11 cellular contexts compared by ENCODE assay signal in the genomic region with DNA sequence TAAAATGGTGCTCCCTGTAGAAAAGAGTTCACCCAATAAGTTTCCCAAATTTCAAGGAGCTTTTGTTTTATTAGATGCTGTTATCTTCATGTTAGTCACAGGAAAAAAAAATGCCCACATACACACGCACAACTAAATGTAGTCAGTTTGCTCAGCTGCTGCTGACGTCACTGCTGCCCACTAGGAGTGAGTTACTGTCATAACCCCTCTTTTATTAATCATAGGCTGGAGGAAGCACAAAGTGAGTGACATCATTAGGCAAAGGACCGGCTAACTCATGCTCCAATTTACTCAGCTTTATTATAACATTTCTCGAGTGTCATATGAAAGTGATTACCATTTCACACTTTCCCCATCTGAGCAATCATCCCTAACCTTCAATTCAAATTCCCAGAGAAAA. TPM values are rescaled to one million over a fixed set of nuclear protein-coding genes. Genes with fewer than 3 reads are reported as not detected.
A peak's percentile ranks its signal among the peaks of the same experiment; 100 is the strongest.
DNase-seq lines count a peak whose midpoint lies in the region; ATAC-seq, FAIRE-seq and TF ChIP-seq lines count a peak whose summit lies in the region.
"Had no signal": no experiment of that assay in that cellular context is flagged by ENCODE, and none has a peak within 500 bp of the region (broad histone marks: within the 10 kb centered on the region; RNA-seq: fewer than 3 reads in every experiment).

No MANE protein-coding gene starts in this region.

- POLR2A ChIA-PET in endothelial cell of umbilical vein (lab: Charles Lee) = no interaction called here

- dilution Hi-C loops in endothelial cell of umbilical vein (cut with MboI; ENCODE audit: extremely low pct_ligation_motif_present, low sequenced_read_pairs) = no loop called here

- H4K20me1 ChIP-seq in endothelial cell of umbilical vein (replicated peaks; ENCODE audit: control insufficient read depth, extremely low read depth, insufficient read depth, low read length) = no peaks in the 10 kb centered on the region

- H2AFZ ChIP-seq in endothelial cell of umbilical vein (ENCODE audit: low read depth, low read length) = no peak overlapping the region

- BruUV-seq in endothelial cell of umbilical vein (replicated peaks; lab: Mats Ljungman, UMichigan) = no TSS peak

- peak; percentile 65 for DNase-seq in GM03348 (ENCODE audit: low spot score)
- DNase-seq in RPMI7951 (ENCODE audit: low read depth) = peak; percentile 93
- DNase-seq in endothelial cell of umbilical vein (ENCODE audit: low read depth, low spot score) = peak; percentile 62
- DNase-seq in skeletal muscle cell (ENCODE audit: low read depth) = peak; percentile 93
- DNase-seq in stimulated activated naive B cell treated with anti-CD40 and anti-IgM and Interleukin-4, amounts not matched to agents 10 μg/mL and 1 μg/mL and 100 μg/mL, for 72 hours = no peak
- no peak for DNase-seq in islet precursor cell
- DNase-seq: activated B cell treated with CpG ODN at 0.5 μM for 24 hours, NCI-H446, right cardiac atrium had no signal

- no peak overlapping the region for H3K9ac ChIP-seq in endothelial cell of umbilical vein (replicated peaks; ENCODE audit: extremely low read depth, insufficient read depth, low read length)

- H3K4me3 ChIP-seq in endothelial cell of umbilical vein (replicated peaks in 1 of 3; ENCODE audit: insufficient read depth in 1 of 3, low read depth in 1 of 3, low read length in 3 of 3) (no peak overlapping the region), skeletal muscle cell (ENCODE audit: low read depth, low read length) (no peak overlapping the region)
- H3K4me3 ChIP-seq: cardiac muscle cell had no signal

- FAIRE-seq in endothelial cell of umbilical vein (lab: Jason Lieb, UNC) = peak; percentile 33

- no peaks in the 10 kb centered on the region for H3K79me2 ChIP-seq in endothelial cell of umbilical vein (ENCODE audit: control insufficient read depth, insufficient read depth, low read length)

- H3K27ac ChIP-seq in endothelial cell of umbilical vein (ENCODE audit: insufficient read depth, low read depth, low read length) = no peak overlapping the region
- H3K27ac ChIP-seq: cardiac muscle cell had no signal

- no peak for TF ChIP-seq CTCF in endothelial cell of umbilical vein (IDR thresholded peaks at IDR 0.05; ENCODE audit: extremely low read depth in 1 of 2, insufficient read depth in 1 of 2, low read depth in 1 of 2, low read length in 2 of 2)

- no peaks in the 10 kb centered on the region for H3K36me3 ChIP-seq in endothelial cell of umbilical vein (ENCODE audit: control insufficient read depth in 2 of 2, extremely low read depth in 1 of 2, insufficient read depth in 2 of 2, low read length in 2 of 2)
- H3K36me3 ChIP-seq: cardiac muscle cell had no signal

- peaks cover 11 to 24% of the 10 kb centered on the region in 2 donors for H3K4me1 Mint-ChIP-seq in stimulated activated naive B cell treated with anti-CD40 and anti-IgM and Interleukin-4, amounts not matched to agents 10 μg/mL and 1 μg/mL and 100 μg/mL, for 72 hours

- H3K36me3 Mint-ChIP-seq in stimulated activated naive B cell treated with anti-CD40 and anti-IgM and Interleukin-4, amounts not matched to agents 10 μg/mL and 1 μg/mL and 100 μg/mL, for 72 hours = no peaks in the 10 kb centered on the region

- H3K4me1 ChIP-seq in endothelial cell of umbilical vein (ENCODE audit: control insufficient read depth, extremely low read depth, insufficient read depth, low read length) = peaks cover 9% of the 10 kb centered on the region

- CTCF ChIA-PET in endothelial cell of umbilical vein (lab: Charles Lee) = interaction anchor here (0.6 to 4.4 kb wide), 8 partner anchors 11 to 1476 kb away, joined by 3 to 68 read pairs (median 10); no protein-coding TSS in a partner anchor

- no peaks in the 10 kb centered on the region for H3K27me3 ChIP-seq in endothelial cell of umbilical vein (ENCODE audit: control insufficient read depth in 2 of 2, insufficient read depth in 2 of 2, low read length in 2 of 2)
- H3K27me3 ChIP-seq: cardiac muscle cell had no signal

- no peak overlapping the region for H3K4me3 Mint-ChIP-seq in stimulated activated naive B cell treated with anti-CD40 and anti-IgM and Interleukin-4, amounts not matched to agents 10 μg/mL and 1 μg/mL and 100 μg/mL, for 72 hours
- H3K4me3 Mint-ChIP-seq: activated B cell treated with CpG ODN at 0.5 μM for 24 hours had no signal

- no peaks in the 10 kb centered on the region for H3K9me1 ChIP-seq in endothelial cell of umbilical vein (replicated peaks; ENCODE audit: control insufficient read depth, extremely low read depth, insufficient read depth, low read length)

- no peak overlapping the region for H3K27ac Mint-ChIP-seq in stimulated activated naive B cell treated with anti-CD40 and anti-IgM and Interleukin-4, amounts not matched to agents 10 μg/mL and 1 μg/mL and 100 μg/mL, for 72 hours
- H3K27ac Mint-ChIP-seq: activated B cell treated with CpG ODN at 0.5 μM for 24 hours had no signal

- no peak overlapping the region for H3K4me2 ChIP-seq in endothelial cell of umbilical vein (ENCODE audit: insufficient read depth, low read length)

- peaks cover 0 to 18% of the 10 kb centered on the region in 2 donors for H3K27me3 Mint-ChIP-seq in stimulated activated naive B cell treated with anti-CD40 and anti-IgM and Interleukin-4, amounts not matched to agents 10 μg/mL and 1 μg/mL and 100 μg/mL, for 72 hours

- intact Hi-C loops in endothelial cell of umbilical vein (cut with micrococcal nuclease) = loop anchor here (10.0 kb wide), 2 partner anchors 1575 to 1765 kb away; partner anchors contain the start of genes MPLKIP and SUGCT

- no peak for TF ChIP-seq POLR2A in endothelial cell of umbilical vein (IDR thresholded peaks at IDR 0.05; ENCODE audit: low read depth, low read length)

- ATAC-seq in stimulated activated naive B cell treated with anti-CD40 and anti-IgM and Interleukin-4, amounts not matched to agents 10 μg/mL and 1 μg/mL and 100 μg/mL, for 72 hours (replicated peaks) = no peak
- ATAC-seq in GM21529 (IDR thresholded peaks at IDR 0.05; ENCODE audit: unreplicated experiment) = no peak
- ATAC-seq: right cardiac atrium had no signal

- H3K9me3 Mint-ChIP-seq in stimulated activated naive B cell treated with anti-CD40 and anti-IgM and Interleukin-4, amounts not matched to agents 10 μg/mL and 1 μg/mL and 100 μg/mL, for 72 hours = no peaks in the 10 kb centered on the region
- H3K9me3 Mint-ChIP-seq: activated B cell treated with CpG ODN at 0.5 μM for 24 hours had no signal

- H3K9me3 ChIP-seq in endothelial cell of umbilical vein (replicated peaks; ENCODE audit: control insufficient read depth, insufficient read depth, low read length) = no peaks in the 10 kb centered on the region

TF ChIP-seq in endothelial cell of umbilical vein, 7 proteins besides CTCF, POLR2A, EP300 and RAD21:
- TF ChIP-seq, protein P1, sequence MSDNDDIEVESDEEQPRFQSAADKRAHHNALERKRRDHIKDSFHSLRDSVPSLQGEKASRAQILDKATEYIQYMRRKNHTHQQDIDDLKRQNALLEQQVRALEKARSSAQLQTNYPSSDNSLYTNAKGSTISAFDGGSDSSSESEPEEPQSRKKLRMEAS (IDR thresholded peaks at IDR 0.05; ENCODE audit: insufficient read depth, insufficient read length) = no peak
- TF ChIP-seq GATA2 (IDR thresholded peaks at IDR 0.05; ENCODE audit: insufficient read depth, insufficient read length, low read depth, low read length) (peak; percentile 9), JUN (IDR thresholded peaks at IDR 0.05; ENCODE audit: borderline replicate concordance, insufficient read depth, insufficient read length, low read depth) (peak; percentile 43)

RNA-seq across cellular contexts. Expression of gene INHBA, which starts 6.7 kb away (rescaled TPM):
- 23.0 and 26.4 TPM in 2 replicates for total RNA-seq in RPMI7951 (2014; rRNA removed; shearing (Covaris generic))
- total RNA-seq in endothelial cell of umbilical vein = 23.2 and 32.3 TPM in 2 replicates
- polyA plus RNA-seq in endothelial cell of umbilical vein = 21.4 and 22.9 TPM in 2 replicates
- polyA plus RNA-seq in endothelial cell of umbilical vein (2011; cell fraction: cytosol; rRNA removed) = 19.5 and 20.3 TPM in 2 replicates
- 46.6 and 47.7 TPM in 2 replicates for polyA plus RNA-seq in endothelial cell of umbilical vein (2011; cell fraction: nucleus; rRNA removed)
- 36.2 and 75.7 TPM in 2 replicates for polyA plus RNA-seq in endothelial cell of umbilical vein (2012)
- 104 and 126 TPM in 2 replicates for polyA minus RNA-seq in endothelial cell of umbilical vein
- not detected for polyA minus RNA-seq in endothelial cell of umbilical vein (2011; cell fraction: cytosol; rRNA and poly(A)+ RNA removed)
- polyA minus RNA-seq in endothelial cell of umbilical vein (2011; cell fraction: nucleus; rRNA and poly(A)+ RNA removed) = 69.5 and 79.6 TPM in 2 replicates

Comparison
In these comparisons a context has a peak if more than half of its experiments do, and no peak if none do; other contexts are left out.
1. DNase-seq: peak in GM03348 (single experiment), RPMI7951 (single experiment), endothelial cell of umbilical vein (single experiment) and skeletal muscle cell (single experiment); none in stimulated activated naive B cell treated with anti-CD40 and anti-IgM and Interleukin-4, amounts not matched to agents 10 μg/mL and 1 μg/mL and 100 μg/mL, for 72 hours (single experiment) and islet precursor cell (single experiment).